ENCODE assay signal across 14 cellular contexts in the genomic region with DNA sequence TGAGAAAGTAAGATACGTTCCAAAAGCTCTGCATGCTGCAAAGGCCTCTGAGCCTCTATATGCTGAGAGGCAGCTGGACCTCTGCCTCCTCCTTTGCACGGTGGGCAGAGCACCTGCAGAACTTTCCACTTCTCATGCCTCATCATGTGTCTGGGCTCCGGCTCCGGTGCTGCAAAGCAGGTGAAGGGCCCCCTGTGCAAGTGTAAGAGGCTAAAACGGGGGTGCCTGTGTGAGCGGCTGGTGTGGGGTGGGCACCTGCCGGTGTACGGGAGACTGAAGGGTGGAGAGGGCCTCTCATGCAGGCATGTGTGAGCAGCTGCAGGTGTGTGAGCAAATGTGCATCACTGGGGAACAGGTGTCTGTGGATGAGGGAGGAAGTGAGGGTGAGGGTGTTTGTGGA.
"Had no signal": no experiment of that assay in that cellular context is flagged by ENCODE, and none has a peak within 500 bp of the region (broad histone marks: within the 10 kb centered on the region; RNA-seq: fewer than 3 reads in every experiment).

No MANE protein-coding gene starts in this region.

- H3K4me3 ChIP-seq: gastrocnemius medialis, left lung, right atrium auricular region, tibial artery, uterus had no signal

- H3K27ac ChIP-seq: left lung, right atrium auricular region, tibial artery, uterus had no signal

- H3K4me1 ChIP-seq: left lung, right atrium auricular region had no signal

- DNase-seq: activated CD4-positive, alpha-beta T cell treated with anti-CD3 and anti-CD28 coated beads for 36 hours; activated CD4-positive, alpha-beta T cell treated with anti-CD3 and anti-CD28 coated beads, Interleukin-2, amount 50 U/mL, for 48 hours; amniotic stem cell; effector CD8-positive, alpha-beta T cell; gastrocnemius medialis; head of caudate nucleus; stimulated activated CD4-positive, alpha-beta T cell treated with anti-CD3 and anti-CD28 coated beads, Interleukin-12 subunit alpha, Interleukin-12 subunit beta, amount 100 ng/mL, for 4 hours; stimulated activated CD4-positive, alpha-beta T cell treated with anti-CD3 and anti-CD28 coated beads, Interleukin-1b, Interleukin-23, amount 100 ng/mL, for 48 hours; stimulated activated naive CD8-positive, alpha-beta T cell treated with anti-CD3 and anti-CD28 coated beads, Interleukin-15, Interleukin-2, amounts not matched to agents 100 U/mL and 50 U/mL, for 24 hours; substantia nigra; tibial artery; uterus had no signal

- H3K36me3 ChIP-seq: gastrocnemius medialis, left lung, right atrium auricular region, tibial artery, uterus had no signal

- H3K27me3 ChIP-seq: gastrocnemius medialis, left lung, right atrium auricular region, tibial artery, uterus had no signal

- H3K9me3 ChIP-seq: gastrocnemius medialis, left lung, right atrium auricular region, tibial artery, uterus had no signal
